27 cellular contexts compared by ENCODE assay signal in genomic region chr5:41363343-41363986, GRCh38.
DNase-seq lines count a peak whose midpoint lies in the region; ATAC-seq and FAIRE-seq lines count a peak whose summit lies in the region.
"Had no signal": no experiment of that assay in that cellular context is flagged by ENCODE, and none has a peak within 500 bp of the region (broad histone marks: within the 10 kb centered on the region; RNA-seq: fewer than 3 reads in every experiment).

No MANE protein-coding gene starts in this region.

- DNase-seq in OCI-M1 (lab: John Stamatoyannopoulos, UW), result peak; percentile 32
- DNase-seq in RCC 7860 (ENCODE audit: low spot score), result no peak
- DNase-seq in putamen (ENCODE audit: low spot score), result peak; percentile 22
- no peak for DNase-seq in HAP-1 (ENCODE audit: low spot score in 2 of 2)
- DNase-seq: 8988T; ACHN; BE2C; C1 segment of cervical spinal cord; CD4-positive, alpha-beta memory T cell; CD4-positive, CD25-positive, alpha-beta regulatory T cell; CD8-positive, alpha-beta memory T cell; COR-L47; DMS 273 treated with DMSO at 0.1 percent for 48 hours; DMS153; DMS53; DMS79; DND-41; EL; GDM1 had no signal

- no peaks in the 10 kb centered on the region for H3K9me3 ChIP-seq in HAP-1
- H3K9me3 ChIP-seq: BE2C, BLaER1 had no signal

- in situ Hi-C loops in HAP-1 (cut with MboI; ENCODE audit: low sequenced_read_pairs), result no loop called here

- H3K36me3 ChIP-seq in HAP-1 (replicated peaks), result no peaks in the 10 kb centered on the region
- H3K36me3 ChIP-seq: BE2C, BLaER1 had no signal

- no peaks in the 10 kb centered on the region for H3K27me3 ChIP-seq in HAP-1 (ENCODE audit: low read depth)
- H3K27me3 ChIP-seq: BE2C, BLaER1 had no signal

- no peak overlapping the region for H3K4me3 ChIP-seq in HAP-1
- H3K4me3 ChIP-seq: BLaER1, GM12878 had no signal

- no peaks in the 10 kb centered on the region for H3K4me1 ChIP-seq in HAP-1
- H3K4me1 ChIP-seq: BE2C, BLaER1 had no signal

- ATAC-seq in GM21360 (IDR thresholded peaks at IDR 0.05; ENCODE audit: unreplicated experiment), result no peak
- ATAC-seq in GM21526 (IDR thresholded peaks at IDR 0.05; ENCODE audit: low FRiP score, unreplicated experiment), result no peak
- ATAC-seq: GM12878 had no signal

- peak; percentile 39 for FAIRE-seq in RCC 7860 (lab: Jason Lieb, UNC)
- peak; percentile 90 for FAIRE-seq in islet of Langerhans (lab: Jason Lieb, UNC)
- FAIRE-seq: A204.1, GM12878, GM12892, GM18507 had no signal

Comparison
In these comparisons a context has a peak if more than half of its experiments do, and no peak if none do; other contexts are left out.
1. DNase-seq: peak in OCI-M1 (single experiment) and putamen (single experiment); none in RCC 7860 (single experiment) and HAP-1 (0 of 2).